11 cellular contexts compared by ENCODE assay signal in genomic region chr17:75370288-75370687, GRCh38. TPM values are rescaled to one million over a fixed set of nuclear protein-coding genes. Genes with fewer than 3 reads are reported as not detected.
A peak's percentile ranks its signal among the peaks of the same experiment; 100 is the strongest.
DNase-seq lines count a peak whose midpoint lies in the region; ATAC-seq, FAIRE-seq and TF ChIP-seq lines count a peak whose summit lies in the region.
"Had no signal": no experiment of that assay in that cellular context is flagged by ENCODE, and none has a peak within 500 bp of the region (broad histone marks: within the 10 kb centered on the region; RNA-seq: fewer than 3 reads in every experiment).

No MANE protein-coding gene starts in this region.

- H3K36me3 ChIP-seq in kidney (ENCODE audit: control insufficient read depth in 1 of 2, insufficient read depth in 2 of 2, low read length in 2 of 2), result no peaks in the 10 kb centered on the region

- peak overlapping the region in 4 of 5 experiments; percentile 75 to 91 (median 82) for H3K27ac Mint-ChIP-seq in brain
- H3K27ac Mint-ChIP-seq in stimulated activated naive B cell treated with anti-CD40 and anti-IgM and Interleukin-4, amounts not matched to agents 10 μg/mL and 1 μg/mL and 100 μg/mL, for 72 hours, result peak overlapping the region; percentile 34

- H3K4me3 ChIP-seq in kidney (ENCODE audit: low read length in 2 of 2), result no peak overlapping the region

- peaks cover 0 to 2% of the 10 kb centered on the region in 2 donors for H3K4me1 ChIP-seq in kidney (ENCODE audit: control insufficient read depth in 1 of 2, insufficient read depth in 1 of 2, low read depth in 1 of 2, low read length in 2 of 2)

- intact Hi-C loops in kidney (cut with DNase I), result no loop called here

- peaks cover 32% of the 10 kb centered on the region for H3K36me3 Mint-ChIP-seq in brain
- H3K36me3 Mint-ChIP-seq in stimulated activated naive B cell treated with anti-CD40 and anti-IgM and Interleukin-4, amounts not matched to agents 10 μg/mL and 1 μg/mL and 100 μg/mL, for 72 hours, result peaks cover 41 to 45% of the 10 kb centered on the region in 2 donors

- no peak overlapping the region for H3K9ac ChIP-seq in kidney (ENCODE audit: low read length in 2 of 2)

- no peak for TF ChIP-seq CTCF in brain (conservative IDR thresholded peaks at IDR 0.05)
- TF ChIP-seq CTCF in kidney (IDR thresholded peaks at IDR 0.05; ENCODE audit: borderline replicate concordance, extremely low read depth, insufficient read depth), result no peak

- H3K27me3 Mint-ChIP-seq in brain, result no peaks in the 10 kb centered on the region
- no peaks in the 10 kb centered on the region for H3K27me3 Mint-ChIP-seq in stimulated activated naive B cell treated with anti-CD40 and anti-IgM and Interleukin-4, amounts not matched to agents 10 μg/mL and 1 μg/mL and 100 μg/mL, for 72 hours
- H3K27me3 Mint-ChIP-seq: CD8-positive, alpha-beta memory T cell had no signal

- no peak overlapping the region for H3K27ac ChIP-seq in kidney (ENCODE audit: low read depth in 2 of 2, low read length in 2 of 2)

- peak overlapping the region in 3 of 5 experiments; percentile 10 to 29 (median 18) for H3K4me3 Mint-ChIP-seq in brain
- no peak overlapping the region for H3K4me3 Mint-ChIP-seq in stimulated activated naive B cell treated with anti-CD40 and anti-IgM and Interleukin-4, amounts not matched to agents 10 μg/mL and 1 μg/mL and 100 μg/mL, for 72 hours

- ATAC-seq in left lobe of liver (peak; percentile 66), HG03521 (IDR thresholded peaks at IDR 0.05; ENCODE audit: unreplicated experiment) (no peak), GM18520 (IDR thresholded peaks at IDR 0.05; ENCODE audit: unreplicated experiment) (no peak)
- ATAC-seq in stimulated activated naive B cell treated with anti-CD40 and anti-IgM and Interleukin-4, amounts not matched to agents 10 μg/mL and 1 μg/mL and 100 μg/mL, for 72 hours (replicated peaks), result no peak
- ATAC-seq: HCT116 had no signal

- H3K4me1 Mint-ChIP-seq in brain, result peaks cover 68% of the 10 kb centered on the region
- H3K4me1 Mint-ChIP-seq in stimulated activated naive B cell treated with anti-CD40 and anti-IgM and Interleukin-4, amounts not matched to agents 10 μg/mL and 1 μg/mL and 100 μg/mL, for 72 hours, result peaks cover 43 to 91% of the 10 kb centered on the region in 2 donors

- no peaks in the 10 kb centered on the region for H3K9me3 ChIP-seq in kidney (ENCODE audit: control insufficient read depth in 1 of 2, low read length in 2 of 2)

- DNase-seq in NCI-H226, result peak; percentile 28
- DNase-seq in left lobe of liver (ENCODE audit: low spot score), result no peak
- no peak for DNase-seq in stimulated activated naive B cell treated with anti-CD40 and anti-IgM and Interleukin-4, amounts not matched to agents 10 μg/mL and 1 μg/mL and 100 μg/mL, for 72 hours
- no peak for DNase-seq in T-helper 2 cell
- DNase-seq in kidney, result no peak
- DNase-seq: CD8-positive, alpha-beta memory T cell; cerebellar nuclear complex had no signal

- FAIRE-seq in kidney (lab: Jason Lieb, UNC), result no peak

- H3K9me3 Mint-ChIP-seq in brain, result no peaks in the 10 kb centered on the region
- no peaks in the 10 kb centered on the region for H3K9me3 Mint-ChIP-seq in stimulated activated naive B cell treated with anti-CD40 and anti-IgM and Interleukin-4, amounts not matched to agents 10 μg/mL and 1 μg/mL and 100 μg/mL, for 72 hours
- H3K9me3 Mint-ChIP-seq: CD8-positive, alpha-beta memory T cell had no signal

RNA-seq across cellular contexts. Expression of gene GRB2, which starts 35.2 kb away (rescaled TPM):
- 132 TPM for polyA plus RNA-seq in brain (ENCODE audit: insufficient read depth, low read depth, low replicate concordance)
- total RNA-seq in left lobe of liver, result 45.8 TPM
- total RNA-seq in kidney, result 119 TPM
- polyA plus RNA-seq in kidney (ENCODE audit: insufficient read depth, low read depth, low replicate concordance), result 65.3 TPM

Comparison
In these comparisons a context has a peak if more than half of its experiments do, and no peak if none do; other contexts are left out.
1. H3K4me3 Mint-ChIP-seq: peak in brain (3 of 5); none in stimulated activated naive B cell treated with anti-CD40 and anti-IgM and Interleukin-4, amounts not matched to agents 10 μg/mL and 1 μg/mL and 100 μg/mL, for 72 hours (0 of 2).